ENCODE assay signal across 9 cellular contexts in genomic region chr14:105281354-105282097, GRCh38. TPM values are rescaled to one million over a fixed set of nuclear protein-coding genes. Genes with fewer than 3 reads are reported as not detected.
A peak's percentile ranks its signal among the peaks of the same experiment; 100 is the strongest.
DNase-seq lines count a peak whose midpoint lies in the region; ATAC-seq and TF ChIP-seq lines count a peak whose summit lies in the region.
"Had no signal": no experiment of that assay in that cellular context is flagged by ENCODE, and none has a peak within 500 bp of the region (broad histone marks: within the 10 kb centered on the region; RNA-seq: fewer than 3 reads in every experiment).

No MANE protein-coding gene starts in this region.

- H3K27me3 ChIP-seq in transverse colon: no peaks in the 10 kb centered on the region

- intact Hi-C loops in activated CD4-positive, alpha-beta T cell treated with anti-CD3 and anti-CD28 coated beads for 36 hours (cut with DNase I, micrococcal nuclease): loop anchor here in 1 of 2 experiments (1.0 kb wide), 2 partner anchors 78 to 191 kb away; no protein-coding TSS in a partner anchor
- intact Hi-C loops in MCF 10A (cut with micrococcal nuclease): loop anchor here (1.0 to 5.0 kb wide), 3 partner anchors 71 to 305 kb away; no protein-coding TSS in a partner anchor
- intact Hi-C loops in transverse colon (cut with DNase I; ENCODE audit: low total_unique reads): no loop called here

- H3K9me3 ChIP-seq in transverse colon: no peaks in the 10 kb centered on the region

- CTCF ChIA-PET in activated CD4-positive, alpha-beta T cell treated with anti-CD3 and anti-CD28 coated beads for 36 hours (lab: Charles Lee): interaction anchor here (0.6 to 1.0 kb wide), 2 partner anchors 88 to 188 kb away, joined by 3 read pairs; no protein-coding TSS in a partner anchor
- CTCF ChIA-PET in MCF 10A (lab: Yijun Ruan, JAX): interaction anchor here (0.6 to 2.5 kb wide), 12 partner anchors 8 to 529 kb away, joined by 3 to 14 read pairs (median 4); no protein-coding TSS in a partner anchor

- TF ChIP-seq EP300 in transverse colon (IDR thresholded peaks at IDR 0.05; ENCODE audit: low read depth): no peak

- WGBS in transverse colon (ENCODE audit: low coverage in 1 of 2), 2 donors: 67 to 74% methylated on average over 7 to 22 of the region's 23 CpGs

- TF ChIP-seq POLR2A in transverse colon (IDR thresholded peaks at IDR 0.05): no peak

- ATAC-seq in activated CD4-positive, alpha-beta T cell treated with anti-CD3 and anti-CD28 coated beads for 36 hours: no peak
- no peak for ATAC-seq in GM21381 (IDR thresholded peaks at IDR 0.05; ENCODE audit: unreplicated experiment)

- peaks cover 0 to 16% (median 0%) of the 10 kb centered on the region in 4 donors for H3K4me1 ChIP-seq in transverse colon

- H3K4me3 Mint-ChIP-seq in activated CD4-positive, alpha-beta T cell treated with anti-CD3 and anti-CD28 coated beads for 36 hours: no peak overlapping the region
- no peak overlapping the region for H3K4me3 Mint-ChIP-seq in MCF 10A (ENCODE audit: unreplicated experiment)
- H3K4me3 Mint-ChIP-seq: activated naive CD8-positive, alpha-beta T cell had no signal

- TF ChIP-seq CTCF in MCF 10A (IDR thresholded peaks at IDR 0.05; ENCODE audit: unreplicated experiment): peak; percentile 62
- TF ChIP-seq CTCF in transverse colon (IDR thresholded peaks at IDR 0.05): peak; percentile 43 to 61 (median 53)

- no peak overlapping the region for H3K27ac Mint-ChIP-seq in activated CD4-positive, alpha-beta T cell treated with anti-CD3 and anti-CD28 coated beads for 36 hours
- no peak overlapping the region for H3K27ac Mint-ChIP-seq in MCF 10A (ENCODE audit: low read depth, unreplicated experiment)
- H3K27ac Mint-ChIP-seq: activated naive CD8-positive, alpha-beta T cell had no signal

- in situ Hi-C loops in transverse colon (cut with MboI; ENCODE audit: low pct_ligation_motif_present in 1 of 4, low pct_unique_long_range_greater_than_20kb in 1 of 4, low sequenced_read_pairs in 3 of 4): loop anchor here in 1 of 4 donors (25.0 kb wide), 1 partner anchor 194 kb away; no protein-coding TSS in a partner anchor

- no peaks in the 10 kb centered on the region for H3K9me3 Mint-ChIP-seq in activated CD4-positive, alpha-beta T cell treated with anti-CD3 and anti-CD28 coated beads for 36 hours (ENCODE audit: low read depth)
- H3K9me3 Mint-ChIP-seq in MCF 10A (ENCODE audit: unreplicated experiment): no peaks in the 10 kb centered on the region

- H3K36me3 ChIP-seq in transverse colon: no peaks in the 10 kb centered on the region

- POLR2A ChIA-PET in activated CD4-positive, alpha-beta T cell treated with anti-CD3 and anti-CD28 coated beads for 36 hours (lab: Charles Lee): no interaction called here
- POLR2A ChIA-PET in MCF 10A (lab: Yijun Ruan, JAX): no interaction called here

- H3K36me3 Mint-ChIP-seq in activated CD4-positive, alpha-beta T cell treated with anti-CD3 and anti-CD28 coated beads for 36 hours (ENCODE audit: low read depth): peaks cover 3% of the 10 kb centered on the region
- peaks cover 35% of the 10 kb centered on the region for H3K36me3 Mint-ChIP-seq in MCF 10A (ENCODE audit: insufficient read depth, unreplicated experiment)
- H3K36me3 Mint-ChIP-seq: activated naive CD8-positive, alpha-beta T cell had no signal

- no peak overlapping the region for H3K27ac ChIP-seq in transverse colon

- no TSS peak for BruUV-seq in MCF 10A (replicated peaks; lab: Mats Ljungman, UMichigan)

- no peak overlapping the region for H3K4me3 ChIP-seq in transverse colon

- DNase-seq in activated CD4-positive, alpha-beta T cell treated with anti-CD3 and anti-CD28 coated beads for 36 hours: peak; percentile 38
- no peak for DNase-seq in activated CD4-positive, alpha-beta T cell treated with anti-CD3 and anti-CD28 coated beads for 1 hour
- DNase-seq in NCI-H2171 treated with DMSO at 0.1 percent for 48 hours (lab: John Stamatoyannopoulos, UW) (peak; percentile 67), MCF 10A (ENCODE audit: unreplicated experiment) (peak; percentile 73), kidney tubule cell (ENCODE audit: low spot score) (peak; percentile 82), transverse colon (no peak), mesenteric fat pad (ENCODE audit: low spot score) (no peak)

- H3K27me3 Mint-ChIP-seq in activated CD4-positive, alpha-beta T cell treated with anti-CD3 and anti-CD28 coated beads for 36 hours: no peaks in the 10 kb centered on the region
- H3K27me3 Mint-ChIP-seq in MCF 10A (ENCODE audit: insufficient read depth, unreplicated experiment): no peaks in the 10 kb centered on the region
- H3K27me3 Mint-ChIP-seq: activated naive CD8-positive, alpha-beta T cell had no signal

- peaks cover 23% of the 10 kb centered on the region for H3K4me1 Mint-ChIP-seq in activated CD4-positive, alpha-beta T cell treated with anti-CD3 and anti-CD28 coated beads for 36 hours
- peaks cover 6% of the 10 kb centered on the region for H3K4me1 Mint-ChIP-seq in MCF 10A (ENCODE audit: insufficient read depth, unreplicated experiment)

RNA-seq across cellular contexts. Expression of gene BRF1, which starts 19.3 kb away (rescaled TPM):
- total RNA-seq in activated CD4-positive, alpha-beta T cell treated with anti-CD3 and anti-CD28 coated beads for 36 hours: 10 to 100 TPM; 20.0 to 28.1 TPM
- total RNA-seq in MCF 10A (2022) (30.7 and 34.3 TPM in 2 replicates), transverse colon (10 to 100 TPM; 36.2 to 93.9 (median 62.6) TPM), mesenteric fat pad (34.9 TPM)

RNA-seq across cellular contexts. Expression of gene PACS2, which starts 33.0 kb away (rescaled TPM):
- total RNA-seq in activated CD4-positive, alpha-beta T cell treated with anti-CD3 and anti-CD28 coated beads for 36 hours: 10 to 100 TPM; 30.6 to 32.9 TPM
- total RNA-seq in MCF 10A (2022) (49.7 and 57.7 TPM in 2 replicates), transverse colon (100 to 1,000 TPM in 2 of 4 donors, 10 to 100 TPM in 2; 63.0 to 249 (median 135) TPM), mesenteric fat pad (84.3 TPM)

RNA-seq across cellular contexts. Expression of gene BTBD6, which starts 33.2 kb away (rescaled TPM):
- 10 to 100 TPM; 18.9 to 23.2 TPM for total RNA-seq in activated CD4-positive, alpha-beta T cell treated with anti-CD3 and anti-CD28 coated beads for 36 hours
- total RNA-seq in MCF 10A (2022) (16.7 and 24.5 TPM in 2 replicates), transverse colon (10 to 100 TPM; 52.2 to 69.6 (median 64.4) TPM), mesenteric fat pad (89.7 TPM)

Comparison
In these comparisons a context has a peak if more than half of its experiments do, and no peak if none do; other contexts are left out.
1. DNase-seq: peak in activated CD4-positive, alpha-beta T cell treated with anti-CD3 and anti-CD28 coated beads for 36 hours (single experiment), NCI-H2171 treated with DMSO at 0.1 percent for 48 hours (single experiment), MCF 10A (single experiment) and kidney tubule cell (single experiment); none in activated CD4-positive, alpha-beta T cell treated with anti-CD3 and anti-CD28 coated beads for 1 hour (single experiment), transverse colon (single experiment) and mesenteric fat pad (single experiment).